In the genomic region with DNA sequence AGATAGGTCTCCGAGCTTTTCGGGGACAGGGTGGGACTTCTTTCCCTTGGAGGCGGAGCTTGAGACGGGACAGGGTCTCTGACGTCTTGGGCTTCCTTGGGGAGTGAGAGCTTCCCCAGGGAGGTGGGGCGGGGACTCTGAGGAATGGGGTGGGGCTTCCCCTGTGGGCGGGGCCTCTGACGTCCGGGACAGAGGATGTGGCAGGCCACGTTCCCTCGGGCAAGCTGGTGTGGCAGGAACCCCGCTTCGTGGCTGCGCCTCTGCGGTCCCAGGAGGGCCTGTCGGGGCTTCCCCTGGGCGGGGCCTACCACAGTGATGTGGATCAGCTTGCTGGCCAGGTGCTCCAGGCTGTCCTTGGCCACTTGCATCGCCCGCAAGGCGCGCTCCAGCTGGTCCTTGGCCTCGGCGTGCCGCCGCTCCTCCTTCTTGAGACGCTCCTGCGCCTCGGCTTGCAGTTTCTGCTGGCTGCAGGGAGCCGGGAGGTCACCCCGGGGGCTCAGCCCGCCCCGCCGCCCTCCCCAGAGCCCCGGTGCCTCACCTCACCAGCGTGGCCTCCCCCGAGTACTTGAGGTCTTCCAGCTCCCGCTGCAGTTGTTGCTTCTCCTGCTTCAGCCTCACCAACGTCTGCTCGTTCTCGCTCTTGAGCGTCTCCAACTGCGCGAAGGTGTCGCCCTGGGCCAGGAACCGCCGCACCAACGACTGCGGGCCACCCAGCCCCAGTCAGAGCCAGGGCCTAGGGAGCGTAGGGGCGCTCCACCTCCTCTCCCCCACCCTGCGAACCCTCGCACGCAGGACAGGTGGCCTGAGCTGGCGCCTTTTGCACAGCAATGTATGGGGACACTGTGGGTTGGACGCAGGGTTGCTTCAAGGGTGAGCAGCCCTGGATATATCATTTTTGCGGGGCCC, we compare ENCODE assay signal across 8 cellular contexts. TPM values are rescaled to one million over a fixed set of nuclear protein-coding genes. Genes with fewer than 3 reads are reported as not detected.
DNase-seq lines count a peak whose midpoint lies in the region; ATAC-seq and TF ChIP-seq lines count a peak whose summit lies in the region.

No MANE protein-coding gene starts in this region.

- H2BK120ac ChIP-seq in mesenchymal stem cell (ENCODE audit: low read depth, low read length) = no peak overlapping the region

- H3K9me3 ChIP-seq in duodenal mucosa (ENCODE audit: control insufficient read depth in 1 of 2, low read length in 2 of 2) = no peaks in the 10 kb centered on the region
- H3K9me3 ChIP-seq in mesenchymal stem cell (ENCODE audit: control insufficient read depth, low read length) = no peaks in the 10 kb centered on the region

- H3K18ac ChIP-seq in mesenchymal stem cell (ENCODE audit: low read depth in 1 of 2, low read length in 2 of 2) = peak overlapping the region in 1 of 2 experiments; percentile 55

- peak overlapping the region; percentile 10 for H4K91ac ChIP-seq in mesenchymal stem cell (ENCODE audit: low read length)

- peak; percentile 45 for ATAC-seq in GM18867 (IDR thresholded peaks at IDR 0.05; ENCODE audit: unreplicated experiment)

- H2BK12ac ChIP-seq in mesenchymal stem cell (ENCODE audit: low read length in 2 of 2) = no peak overlapping the region

- no peak overlapping the region for H3K23ac ChIP-seq in mesenchymal stem cell (ENCODE audit: low read length in 2 of 2)

- peak overlapping the region; percentile 36 for H3K27ac Mint-ChIP-seq in activated CD4-positive, alpha-beta T cell treated with anti-CD3 and anti-CD28 coated beads, Interleukin-2, amount 10 ng/mL, durations not matched to agents 7 days and 5 days

- H3K4me2 ChIP-seq in mesenchymal stem cell (ENCODE audit: low read length, poor library complexity, severe bottlenecking) = peak overlapping the region; percentile 8

- peak overlapping the region; percentile 49 for H3K4me3 Mint-ChIP-seq in activated CD4-positive, alpha-beta T cell treated with anti-CD3 and anti-CD28 coated beads, Interleukin-2, amount 10 ng/mL, durations not matched to agents 7 days and 5 days

- H2BK5ac ChIP-seq in mesenchymal stem cell (ENCODE audit: low read depth, low read length, poor library complexity, severe bottlenecking) = no peak overlapping the region

- WGBS in mesenchymal stem cell = 8% methylated on average over 49 of the region's 56 CpGs

- H3K36me3 ChIP-seq in duodenal mucosa (ENCODE audit: control insufficient read depth in 1 of 2, insufficient read depth in 2 of 2, low read length in 2 of 2) = no peaks in the 10 kb centered on the region
- peaks cover 0 to 2% of the 10 kb centered on the region in 2 experiments for H3K36me3 ChIP-seq in mesenchymal stem cell (ENCODE audit: control insufficient read depth in 1 of 2, insufficient read depth in 2 of 2, low read depth in 1 of 2, low read length in 2 of 2)

- H2AFZ ChIP-seq in mesenchymal stem cell (ENCODE audit: low read depth, low read length) = peak overlapping the region; percentile 53

- H3K9me3 Mint-ChIP-seq in activated CD4-positive, alpha-beta T cell treated with anti-CD3 and anti-CD28 coated beads, Interleukin-2, amount 10 ng/mL, durations not matched to agents 7 days and 5 days = peaks cover 2% of the 10 kb centered on the region

- POLR2A ChIA-PET in activated CD4-positive, alpha-beta T cell treated with anti-CD3 and anti-CD28 coated beads, Interleukin-2, amount 10 ng/mL, durations not matched to agents 7 days and 5 days (lab: Charles Lee) = interaction anchor here (0.6 kb wide), 2 partner anchors 12 to 152 kb away, joined by 3 read pairs; partner anchors contain the start of gene ODAD3

- H3K27ac ChIP-seq in HL-60 (replicated peaks) (no peak overlapping the region), duodenal mucosa (ENCODE audit: low read depth, low read length) (no peak overlapping the region), mesenchymal stem cell (ENCODE audit: low read length, poor library complexity, severe bottlenecking) (no peak overlapping the region)

- CTCF ChIA-PET in activated CD4-positive, alpha-beta T cell treated with anti-CD3 and anti-CD28 coated beads, Interleukin-2, amount 10 ng/mL, durations not matched to agents 7 days and 5 days (lab: Charles Lee) = interaction anchor here (0.5 to 4.5 kb wide), 9 partner anchors 13 to 763 kb away, joined by 3 to 26 read pairs (median 4); partner anchors contain the start of genes ODAD3 and PRKCSH

- no peak overlapping the region for H2AK5ac ChIP-seq in mesenchymal stem cell (ENCODE audit: low read length, severe bottlenecking)

- peak; percentile 29 to 69 for DNase-seq in HL-60 (ENCODE audit: low read depth in 1 of 2, low spot score in 1 of 2)
- DNase-seq in activated CD4-positive, alpha-beta T cell treated with anti-CD3 and anti-CD28 coated beads, Interleukin-2, amount 10 ng/mL, durations not matched to agents 7 days and 5 days = peak; percentile 62
- peak; percentile 78 for DNase-seq in mesenchymal stem cell
- DNase-seq in stimulated activated CD8-positive, alpha-beta memory T cell treated with anti-CD3 and anti-CD28 coated beads, Interleukin-15, amount 100 ng/mL, for 48 hours (ENCODE audit: low read depth in 2 of 2) = peak; percentile 62 to 69
- no peak for DNase-seq in SW480 (ENCODE audit: low spot score)
- DNase-seq in superior temporal gyrus (ENCODE audit: extremely low spot score) = no peak

- peak overlapping the region; percentile 36 for H4K8ac ChIP-seq in mesenchymal stem cell (ENCODE audit: low read length)

- H2BK15ac ChIP-seq in mesenchymal stem cell (ENCODE audit: low read depth, poor library complexity, severe bottlenecking) = no peak overlapping the region

- no peaks in the 10 kb centered on the region for H3K36me3 Mint-ChIP-seq in activated CD4-positive, alpha-beta T cell treated with anti-CD3 and anti-CD28 coated beads, Interleukin-2, amount 10 ng/mL, durations not matched to agents 7 days and 5 days (ENCODE audit: low read depth)

- no peak for TF ChIP-seq CTCF in HL-60 (IDR thresholded peaks at IDR 0.05; ENCODE audit: insufficient read depth, low read length)

- peaks cover 34% of the 10 kb centered on the region for H3K4me1 Mint-ChIP-seq in activated CD4-positive, alpha-beta T cell treated with anti-CD3 and anti-CD28 coated beads, Interleukin-2, amount 10 ng/mL, durations not matched to agents 7 days and 5 days

- H3K27me3 Mint-ChIP-seq in activated CD4-positive, alpha-beta T cell treated with anti-CD3 and anti-CD28 coated beads, Interleukin-2, amount 10 ng/mL, durations not matched to agents 7 days and 5 days = peaks cover 57% of the 10 kb centered on the region

- no peak overlapping the region for H3K4ac ChIP-seq in mesenchymal stem cell (ENCODE audit: low read depth in 1 of 2, low read length in 2 of 2)

- peak overlapping the region in 1 of 2 experiments; percentile 64 for H3K14ac ChIP-seq in mesenchymal stem cell (ENCODE audit: low read length in 2 of 2)

- H3K27me3 ChIP-seq in HL-60 (ENCODE audit: insufficient read depth, poor library complexity, severe bottlenecking) (peaks cover 58% of the 10 kb centered on the region), duodenal mucosa (ENCODE audit: control insufficient read depth in 1 of 2, insufficient read depth in 2 of 2, low read length in 2 of 2) (peaks cover 46 to 50% of the 10 kb centered on the region in 2 donors), mesenchymal stem cell (ENCODE audit: control insufficient read depth in 1 of 2, insufficient read depth in 1 of 2, low read length in 2 of 2) (peaks cover 64 to 65% of the 10 kb centered on the region in 2 experiments)

- no peaks in the 10 kb centered on the region for H3K79me1 ChIP-seq in mesenchymal stem cell (replicated peaks; ENCODE audit: low read length, poor library complexity, severe bottlenecking)

- H3K4me3 ChIP-seq in HL-60 (replicated peaks; ENCODE audit: insufficient read depth, low read length) = no peak overlapping the region; the same call in 1 of the 2 replicates
- peak overlapping the region; percentile 55 to 60 for H3K4me3 ChIP-seq in duodenal mucosa (ENCODE audit: low read depth in 1 of 2, low read length in 2 of 2)
- peak overlapping the region; percentile 27 to 33 for H3K4me3 ChIP-seq in mesenchymal stem cell (ENCODE audit: insufficient read depth in 1 of 2, low read depth in 1 of 2, low read length in 2 of 2)

- H3K9ac ChIP-seq in duodenal mucosa (ENCODE audit: low read depth in 1 of 2, low read length in 2 of 2) = no peak overlapping the region
- no peak overlapping the region for H3K9ac ChIP-seq in mesenchymal stem cell (ENCODE audit: low read length)

- peaks cover 20 to 32% of the 10 kb centered on the region in 2 donors for H3K4me1 ChIP-seq in duodenal mucosa (ENCODE audit: control insufficient read depth in 1 of 2, insufficient read depth in 2 of 2, low read length in 2 of 2)
- peaks cover 34% of the 10 kb centered on the region for H3K4me1 ChIP-seq in mesenchymal stem cell (ENCODE audit: control insufficient read depth, insufficient read depth, low read depth, low read length)

RNA-seq across cellular contexts. Expression of gene RGL3, which starts 3.3 kb away (rescaled TPM):
- not detected for total RNA-seq in activated CD4-positive, alpha-beta T cell treated with anti-CD3 and anti-CD28 coated beads, Interleukin-2, amount 10 ng/mL, durations not matched to agents 7 days and 5 days
- 3.4 TPM for polyA plus RNA-seq in mesenchymal stem cell (2013, experiment 1 of 2)
- polyA plus RNA-seq in mesenchymal stem cell (2013, experiment 2 of 2) = 2.5 TPM

RNA-seq across cellular contexts. Expression of gene ODAD3, which starts 12.5 kb away (rescaled TPM):
- total RNA-seq in activated CD4-positive, alpha-beta T cell treated with anti-CD3 and anti-CD28 coated beads, Interleukin-2, amount 10 ng/mL, durations not matched to agents 7 days and 5 days = not detected
- polyA plus RNA-seq in mesenchymal stem cell (2013, experiment 1 of 2) = 0.50 TPM
- polyA plus RNA-seq in mesenchymal stem cell (2013, experiment 2 of 2) = 0.40 TPM

RNA-seq across cellular contexts. Expression of gene PRKCSH, which starts 13.0 kb away (rescaled TPM):
- 100 to 1,000 TPM; 321 to 338 TPM for total RNA-seq in activated CD4-positive, alpha-beta T cell treated with anti-CD3 and anti-CD28 coated beads, Interleukin-2, amount 10 ng/mL, durations not matched to agents 7 days and 5 days
- 307 TPM for polyA plus RNA-seq in mesenchymal stem cell (2013, experiment 1 of 2)
- 301 TPM for polyA plus RNA-seq in mesenchymal stem cell (2013, experiment 2 of 2)

RNA-seq across cellular contexts. Expression of gene EPOR, which starts 38.3 kb away (rescaled TPM):
- 1 to 10 TPM; 5.4 to 5.8 TPM for total RNA-seq in activated CD4-positive, alpha-beta T cell treated with anti-CD3 and anti-CD28 coated beads, Interleukin-2, amount 10 ng/mL, durations not matched to agents 7 days and 5 days
- polyA plus RNA-seq in mesenchymal stem cell (2013, experiment 1 of 2) = 16.4 TPM
- polyA plus RNA-seq in mesenchymal stem cell (2013, experiment 2 of 2) = 17.2 TPM

RNA-seq across cellular contexts. Expression of gene SWSAP1, which starts 48.0 kb away (rescaled TPM):
- total RNA-seq in activated CD4-positive, alpha-beta T cell treated with anti-CD3 and anti-CD28 coated beads, Interleukin-2, amount 10 ng/mL, durations not matched to agents 7 days and 5 days = 1 to 10 TPM; 2.9 to 3.5 TPM
- 3.4 TPM for polyA plus RNA-seq in mesenchymal stem cell (2013, experiment 1 of 2)
- polyA plus RNA-seq in mesenchymal stem cell (2013, experiment 2 of 2) = 3.8 TPM

Comparison
In these comparisons a context has a peak if more than half of its experiments do, and no peak if none do; other contexts are left out.
1. DNase-seq: peak in HL-60 (2 of 2), activated CD4-positive, alpha-beta T cell treated with anti-CD3 and anti-CD28 coated beads, Interleukin-2, amount 10 ng/mL, durations not matched to agents 7 days and 5 days (single experiment), mesenchymal stem cell (single experiment) and stimulated activated CD8-positive, alpha-beta memory T cell treated with anti-CD3 and anti-CD28 coated beads, Interleukin-15, amount 100 ng/mL, for 48 hours (2 of 2); none in SW480 (single experiment) and superior temporal gyrus (single experiment).